ENCODE assay signal across 1 cellular context in the genomic region with DNA sequence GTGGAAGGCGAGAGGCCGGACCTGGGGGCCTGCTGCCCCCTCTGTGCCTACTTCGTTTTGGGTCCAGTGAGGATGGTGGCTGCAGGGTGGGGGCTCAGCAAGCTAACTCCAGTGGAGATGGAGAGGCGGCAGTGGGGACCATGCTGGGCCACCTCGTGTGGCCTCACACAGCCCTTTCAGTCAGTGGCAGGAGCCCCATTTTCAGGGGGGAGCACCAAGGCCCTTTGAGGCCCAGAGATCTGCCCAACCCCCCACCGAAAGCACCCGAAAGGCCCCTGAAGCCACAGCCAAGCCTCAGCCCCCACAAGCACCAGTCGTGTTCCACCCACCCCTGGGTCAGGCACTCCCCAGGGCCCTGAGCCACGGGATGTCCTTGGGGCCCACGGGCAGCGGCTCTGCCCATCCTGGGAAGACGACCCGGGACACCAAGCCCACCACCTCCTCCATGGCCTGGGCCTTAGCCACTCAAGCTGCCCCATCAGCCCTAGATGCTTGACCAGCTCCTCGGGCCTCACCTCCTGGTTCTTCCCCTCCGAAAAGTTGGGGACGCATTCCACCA.
A peak's percentile ranks its signal among the peaks of the same experiment; 100 is the strongest.
TF ChIP-seq lines count a peak whose summit lies in the region.

No MANE protein-coding gene starts in this region.

TF ChIP-seq in HepG2, 621 proteins besides CTCF, POLR2A, EP300 and RAD21 (continued from another document and continues in another):
- TF ChIP-seq POGK (CRISPR knock-in tag; conservative IDR thresholded peaks at IDR 0.05) (no peak), ZNF839 (CRISPR knock-in tag; IDR thresholded peaks at IDR 0.05; ENCODE audit: borderline replicate concordance) (no peak), ZBTB39 (CRISPR knock-in tag; IDR thresholded peaks at IDR 0.05) (peak; percentile 60; the same call in 1 of the 2 replicates), HMGXB3 (CRISPR knock-in tag; IDR thresholded peaks at IDR 0.05; ENCODE audit: borderline replicate concordance) (0 out of 2 replicates have a peak, but pooled peaks have one; percentile 8), MIER2 (CRISPR knock-in tag; IDR thresholded peaks at IDR 0.05) (no peak), SMYD3 (CRISPR knock-in tag; IDR thresholded peaks at IDR 0.05) (0 out of 2 replicates have a peak, but pooled peaks have one; percentile 40), MAFF (IDR thresholded peaks at IDR 0.05; ENCODE audit: low read depth, low read length) (no peak), ZKSCAN1 (IDR thresholded peaks at IDR 0.05; ENCODE audit: low read length) (no peak), PAX8 (CRISPR knock-in tag; IDR thresholded peaks at IDR 0.05; ENCODE audit: borderline replicate concordance) (no peak), ZNF329 (CRISPR knock-in tag; IDR thresholded peaks at IDR 0.05; ENCODE audit: low read depth) (0 out of 2 replicates have a peak, but pooled peaks have one; percentile 76), HMGXB4 (CRISPR knock-in tag; IDR thresholded peaks at IDR 0.05; ENCODE audit: borderline replicate concordance in 1 of 2, low read depth in 1 of 2) (peak in 1 of 2 experiments; percentile 77; a peak in 1 of 4 replicates), ZNF773 (CRISPR knock-in tag; IDR thresholded peaks at IDR 0.05; ENCODE audit: borderline replicate concordance) (0 out of 2 replicates have a peak, but pooled peaks have one; percentile 9), IRX3 (CRISPR knock-in tag; IDR thresholded peaks at IDR 0.05; ENCODE audit: borderline replicate concordance, low read depth) (peak; percentile 94), TSC22D2 (CRISPR knock-in tag; IDR thresholded peaks at IDR 0.05; ENCODE audit: borderline replicate concordance) (no peak), MBD4 (IDR thresholded peaks at IDR 0.05; ENCODE audit: borderline replicate concordance, low read length) (no peak), TOPORS (CRISPR knock-in tag; IDR thresholded peaks at IDR 0.05) (0 out of 2 replicates have a peak, but pooled peaks have one; percentile 60), CENPT (CRISPR knock-in tag; IDR thresholded peaks at IDR 0.05; ENCODE audit: low read depth) (no peak), ZBTB43 (CRISPR knock-in tag; conservative IDR thresholded peaks at IDR 0.05) (no peak), ZNF546 (CRISPR knock-in tag; conservative IDR thresholded peaks at IDR 0.05) (peak; percentile 88), FOSL2 (CRISPR knock-in tag; IDR thresholded peaks at IDR 0.05) (no peak), MIXL1 (CRISPR knock-in tag; IDR thresholded peaks at IDR 0.05) (no peak), EED (CRISPR knock-in tag; IDR thresholded peaks at IDR 0.05) (no peak), RCOR2 (CRISPR knock-in tag; IDR thresholded peaks at IDR 0.05) (no peak), SMC3 (IDR thresholded peaks at IDR 0.05; ENCODE audit: low read length) (no peak), TMF1 (CRISPR knock-in tag; IDR thresholded peaks at IDR 0.05; ENCODE audit: low read depth) (peak; percentile 55; the same call in 1 of the 2 replicates), IRF1 (CRISPR knock-in tag; IDR thresholded peaks at IDR 0.05; ENCODE audit: low read depth) (no peak; the same call in 1 of the 2 replicates), CREB3 (CRISPR knock-in tag; IDR thresholded peaks at IDR 0.05) (0 out of 2 replicates have a peak, but pooled peaks have one; percentile 18), NCOA1 (CRISPR knock-in tag; IDR thresholded peaks at IDR 0.05) (0 out of 2 replicates have a peak, but pooled peaks have one; percentile 77), ZNF354B (CRISPR knock-in tag; IDR thresholded peaks at IDR 0.05) (0 out of 2 replicates have a peak, but pooled peaks have one; percentile 61)
- TF ChIP-seq, protein P1, sequence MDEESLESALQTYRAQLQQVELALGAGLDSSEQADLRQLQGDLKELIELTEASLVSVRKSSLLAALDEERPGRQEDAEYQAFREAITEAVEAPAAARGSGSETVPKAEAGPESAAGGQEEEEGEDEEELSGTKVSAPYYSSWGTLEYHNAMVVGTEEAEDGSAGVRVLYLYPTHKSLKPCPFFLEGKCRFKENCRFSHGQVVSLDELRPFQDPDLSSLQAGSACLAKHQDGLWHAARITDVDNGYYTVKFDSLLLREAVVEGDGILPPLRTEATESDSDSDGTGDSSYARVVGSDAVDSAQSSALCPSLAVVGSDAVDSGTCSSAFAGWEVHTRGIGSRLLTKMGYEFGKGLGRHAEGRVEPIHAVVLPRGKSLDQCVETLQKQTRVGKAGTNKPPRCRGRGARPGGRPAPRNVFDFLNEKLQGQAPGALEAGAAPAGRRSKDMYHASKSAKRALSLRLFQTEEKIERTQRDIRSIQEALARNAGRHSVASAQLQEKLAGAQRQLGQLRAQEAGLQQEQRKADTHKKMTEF (CRISPR knock-in tag; IDR thresholded peaks at IDR 0.05), result no peak
- TF ChIP-seq, protein P2, sequence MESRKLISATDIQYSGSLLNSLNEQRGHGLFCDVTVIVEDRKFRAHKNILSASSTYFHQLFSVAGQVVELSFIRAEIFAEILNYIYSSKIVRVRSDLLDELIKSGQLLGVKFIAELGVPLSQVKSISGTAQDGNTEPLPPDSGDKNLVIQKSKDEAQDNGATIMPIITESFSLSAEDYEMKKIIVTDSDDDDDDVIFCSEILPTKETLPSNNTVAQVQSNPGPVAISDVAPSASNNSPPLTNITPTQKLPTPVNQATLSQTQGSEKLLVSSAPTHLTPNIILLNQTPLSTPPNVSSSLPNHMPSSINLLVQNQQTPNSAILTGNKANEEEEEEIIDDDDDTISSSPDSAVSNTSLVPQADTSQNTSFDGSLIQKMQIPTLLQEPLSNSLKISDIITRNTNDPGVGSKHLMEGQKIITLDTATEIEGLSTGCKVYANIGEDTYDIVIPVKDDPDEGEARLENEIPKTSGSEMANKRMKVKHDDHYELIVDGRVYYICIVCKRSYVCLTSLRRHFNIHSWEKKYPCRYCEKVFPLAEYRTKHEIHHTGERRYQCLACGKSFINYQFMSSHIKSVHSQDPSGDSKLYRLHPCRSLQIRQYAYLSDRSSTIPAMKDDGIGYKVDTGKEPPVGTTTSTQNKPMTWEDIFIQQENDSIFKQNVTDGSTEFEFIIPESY (CRISPR knock-in tag; IDR thresholded peaks at IDR 0.05), result no peak
- TF ChIP-seq, protein P3, sequence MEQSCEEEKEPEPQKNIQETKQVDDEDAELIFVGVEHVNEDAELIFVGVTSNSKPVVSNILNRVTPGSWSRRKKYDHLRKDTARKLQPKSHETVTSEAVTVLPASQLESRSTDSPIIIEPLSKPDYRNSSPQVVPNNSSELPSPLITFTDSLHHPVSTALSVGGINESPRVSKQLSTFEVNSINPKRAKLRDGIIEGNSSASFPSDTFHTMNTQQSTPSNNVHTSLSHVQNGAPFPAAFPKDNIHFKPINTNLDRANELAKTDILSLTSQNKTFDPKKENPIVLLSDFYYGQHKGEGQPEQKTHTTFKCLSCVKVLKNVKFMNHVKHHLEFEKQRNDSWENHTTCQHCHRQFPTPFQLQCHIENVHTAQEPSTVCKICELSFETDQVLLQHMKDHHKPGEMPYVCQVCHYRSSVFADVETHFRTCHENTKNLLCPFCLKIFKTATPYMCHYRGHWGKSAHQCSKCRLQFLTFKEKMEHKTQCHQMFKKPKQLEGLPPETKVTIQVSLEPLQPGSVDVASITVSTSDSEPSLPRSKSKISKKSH (CRISPR knock-in tag; IDR thresholded peaks at IDR 0.05; ENCODE audit: borderline replicate concordance), result no peak
- TF ChIP-seq, protein P4, sequence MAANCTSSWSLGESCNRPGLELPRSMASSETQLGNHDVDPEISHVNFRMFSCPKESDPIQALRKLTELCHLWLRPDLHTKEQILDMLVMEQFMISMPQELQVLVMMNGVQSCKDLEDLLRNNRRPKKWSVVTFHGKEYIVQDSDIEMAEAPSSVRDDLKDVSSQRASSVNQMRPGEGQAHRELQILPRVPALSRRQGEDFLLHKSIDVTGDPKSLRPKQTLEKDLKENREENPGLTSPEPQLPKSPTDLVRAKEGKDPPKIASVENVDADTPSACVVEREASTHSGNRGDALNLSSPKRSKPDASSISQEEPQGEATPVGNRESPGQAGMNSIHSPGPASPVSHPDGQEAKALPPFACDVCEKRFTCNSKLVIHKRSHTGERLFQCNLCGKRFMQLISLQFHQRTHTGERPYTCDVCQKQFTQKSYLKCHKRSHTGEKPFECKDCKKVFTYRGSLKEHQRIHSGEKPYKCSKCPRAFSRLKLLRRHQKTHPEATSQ (CRISPR knock-in tag; IDR thresholded peaks at IDR 0.05; ENCODE audit: borderline replicate concordance), result no peak
